Comparison of ENCODE assay signal across 1 cellular context in genomic region chr10:17247210-17247609, GRCh38.
TF ChIP-seq lines count a peak whose summit lies in the region.

No MANE protein-coding gene starts in this region.

TF ChIP-seq in HepG2, 621 proteins besides CTCF, POLR2A, EP300 and RAD21:
- TF ChIP-seq TP53 (CRISPR knock-in tag; conservative IDR thresholded peaks at IDR 0.05) (peak; percentile 72; the same call in 1 of the 2 replicates), SMARCE1 (IDR thresholded peaks at IDR 0.05; ENCODE audit: borderline replicate concordance) (no peak), ZNF296 (CRISPR knock-in tag; conservative IDR thresholded peaks at IDR 0.05) (no peak), PRPF4 (IDR thresholded peaks at IDR 0.05; ENCODE audit: low read depth, low read length, poor library complexity, severe bottlenecking) (no peak), GFI1 (CRISPR knock-in tag; IDR thresholded peaks at IDR 0.05; ENCODE audit: borderline replicate concordance) (no peak), PRDM15 (CRISPR knock-in tag; IDR thresholded peaks at IDR 0.05) (no peak), ZFP36 (IDR thresholded peaks at IDR 0.05; ENCODE audit: borderline replicate concordance, low read depth, low read length, partially characterized antibody) (peak; percentile 14)
